In genomic region chr1:119139393-119139792, GRCh38 we compare ENCODE assay signal across 8 cellular contexts. TPM values are rescaled to one million over a fixed set of nuclear protein-coding genes. Genes with fewer than 3 reads are reported as not detected.
DNase-seq lines count a peak whose midpoint lies in the region; ATAC-seq and TF ChIP-seq lines count a peak whose summit lies in the region.

No MANE protein-coding gene starts in this region.

- no peak overlapping the region for H3K4me3 Mint-ChIP-seq in activated CD4-positive, alpha-beta memory T cell treated with anti-CD3 and anti-CD28 coated beads for 36 hours

- 26 to 30% methylated on average over 5 of the region's 5 CpGs for WGBS in heart right ventricle, 2 donors
- 17% methylated on average over 5 of the region's 5 CpGs for WGBS in right lobe of liver (ENCODE audit: insufficient coverage, low coverage, low lambda C conversion rate, missing lambda C conversion rate)

- H3K4me1 ChIP-seq in heart right ventricle (peaks cover 0 to 54% (median 29%) of the 10 kb centered on the region in 9 donors), right lobe of liver (peaks cover 0 to 15% (median 7%) of the 10 kb centered on the region in 4 donors)

- H3K27me3 ChIP-seq in heart right ventricle (no peaks in the 10 kb centered on the region), right lobe of liver (no peaks in the 10 kb centered on the region)

- H3K36me3 ChIP-seq in heart right ventricle (peaks cover 0 to 10% (median 0%) of the 10 kb centered on the region in 9 donors), right lobe of liver (no peaks in the 10 kb centered on the region)

- peaks cover 10% of the 10 kb centered on the region for H3K36me3 Mint-ChIP-seq in activated CD4-positive, alpha-beta memory T cell treated with anti-CD3 and anti-CD28 coated beads for 36 hours

- TF ChIP-seq POLR2A in right lobe of liver (IDR thresholded peaks at IDR 0.05) = no peak

- POLR2A ChIA-PET in activated CD4-positive, alpha-beta memory T cell treated with anti-CD3 and anti-CD28 coated beads for 36 hours (lab: Charles Lee) = interaction anchor here (1.4 kb wide), 1 partner anchor 572 kb away, joined by 3 read pairs; the partner anchor contains the start of gene PHGDH

- CTCF ChIA-PET in activated CD4-positive, alpha-beta memory T cell treated with anti-CD3 and anti-CD28 coated beads for 36 hours (lab: Charles Lee) = no interaction called here

- H3K27me3 Mint-ChIP-seq in activated CD4-positive, alpha-beta memory T cell treated with anti-CD3 and anti-CD28 coated beads for 36 hours = no peaks in the 10 kb centered on the region

- peak overlapping the region; percentile 90 to 99 (median 94) for H3K27ac ChIP-seq in heart right ventricle
- peak overlapping the region; percentile 92 to 98 (median 97) for H3K27ac ChIP-seq in right lobe of liver

- no peak for DNase-seq in heart right ventricle
- no peak for DNase-seq in left ventricle myocardium superior
- DNase-seq in activated CD4-positive, alpha-beta memory T cell treated with anti-CD3 and anti-CD28 coated beads for 36 hours = peak; percentile 46
- no peak for DNase-seq in right lobe of liver
- no peak for DNase-seq in superior temporal gyrus (ENCODE audit: extremely low spot score)
- DNase-seq in SHP77 (lab: John Stamatoyannopoulos, UW) = no peak
- no peak for DNase-seq in sciatic nerve (ENCODE audit: low spot score)

- intact Hi-C loops in heart right ventricle (cut with DNase I) = loop anchor here in 1 of 10 donors (5.0 kb wide), 1 partner anchor 92 kb away; no protein-coding TSS in a partner anchor
- intact Hi-C loops in left ventricle myocardium superior (cut with micrococcal nuclease) = no loop called here
- intact Hi-C loops in activated CD4-positive, alpha-beta memory T cell treated with anti-CD3 and anti-CD28 coated beads for 36 hours (cut with micrococcal nuclease) = no loop called here
- intact Hi-C loops in right lobe of liver (cut with DNase I) = no loop called here
- intact Hi-C loops in sciatic nerve (cut with DNase I) = no loop called here

- H3K9me3 Mint-ChIP-seq in activated CD4-positive, alpha-beta memory T cell treated with anti-CD3 and anti-CD28 coated beads for 36 hours = no peaks in the 10 kb centered on the region

- H3K4me3 ChIP-seq in heart right ventricle = peak overlapping the region in 9 of 10 donors; percentile 44 to 70 (median 62)
- peak overlapping the region; percentile 48 to 69 (median 68) for H3K4me3 ChIP-seq in right lobe of liver

- ATAC-seq in heart right ventricle (no peak), left ventricle myocardium superior (no peak), HG03442 (IDR thresholded peaks at IDR 0.05; ENCODE audit: unreplicated experiment) (peak; percentile 33), right lobe of liver (no peak), sciatic nerve (no peak)

- peaks cover 24% of the 10 kb centered on the region for H3K4me1 Mint-ChIP-seq in activated CD4-positive, alpha-beta memory T cell treated with anti-CD3 and anti-CD28 coated beads for 36 hours (ENCODE audit: low read depth)

- TF ChIP-seq CTCF in heart right ventricle (IDR thresholded peaks at IDR 0.05) = no peak
- no peak for TF ChIP-seq CTCF in right lobe of liver (IDR thresholded peaks at IDR 0.05)

- H3K9me3 ChIP-seq in heart right ventricle (no peaks in the 10 kb centered on the region), right lobe of liver (no peaks in the 10 kb centered on the region)

- H3K27ac Mint-ChIP-seq in activated CD4-positive, alpha-beta memory T cell treated with anti-CD3 and anti-CD28 coated beads for 36 hours = no peak overlapping the region

RNA-seq across cellular contexts. Expression of gene WARS2, which starts 1.1 kb away (rescaled TPM):
- total RNA-seq in heart right ventricle (10 to 100 TPM in 8 of 10 donors, 1 to 10 TPM in 2; 8.1 to 15.4 (median 12.3) TPM), left ventricle myocardium superior (9.3 TPM), right lobe of liver (1 to 10 TPM; 4.3 to 8.7 (median 6.2) TPM), sciatic nerve (14.4 TPM)
- polyA plus RNA-seq in heart right ventricle = 1 to 10 TPM; 3.5 to 5.8 TPM
- total RNA-seq in activated CD4-positive, alpha-beta memory T cell treated with anti-CD3 and anti-CD28 coated beads for 36 hours = 10 to 100 TPM; 16.7 to 18.2 TPM
